In genomic region chr2:33005057-33005456, GRCh38 we compare ENCODE assay signal across 19 cellular contexts.
"Had no signal": no experiment of that assay in that cellular context is flagged by ENCODE, and none has a peak within 500 bp of the region (broad histone marks: within the 10 kb centered on the region; RNA-seq: fewer than 3 reads in every experiment).

No MANE protein-coding gene starts in this region.

- ATAC-seq: effector memory CD8-positive, alpha-beta T cell; left lung; lower lobe of right lung; natural killer cell treated with Interleukin-12 subunit alpha and Interleukin-12 subunit beta and Interleukin-15 and Interleukin-18, amount 100 ng/mL, for 72 hours; right cardiac atrium; stimulated activated naive B cell treated with anti-CD40 and anti-IgM and Interleukin-4, amounts not matched to agents 10 μg/mL and 1 μg/mL and 100 μg/mL, for 72 hours had no signal

- H3K9me3 ChIP-seq: esophagus squamous epithelium, left lung, lower lobe of right lung, prostate gland, spleen, suprapubic skin, transverse colon, vagina had no signal

- H3K4me1 ChIP-seq: esophagus squamous epithelium, left lung, lower lobe of right lung, prostate gland, spleen, suprapubic skin, transverse colon, vagina had no signal

- FAIRE-seq: endometrium, keratinocyte had no signal

- H3K27me3 ChIP-seq: esophagus squamous epithelium, left lung, spleen, suprapubic skin, transverse colon, vagina had no signal

- DNase-seq: cerebellar nuclear complex; cortex of kidney; effector memory CD8-positive, alpha-beta T cell; erythroblast; esophagus squamous epithelium; foreskin melanocyte; left lung; lower lobe of right lung; right cardiac atrium; spleen; stimulated activated naive B cell treated with anti-CD40 and anti-IgM and Interleukin-4, amounts not matched to agents 10 μg/mL and 1 μg/mL and 100 μg/mL, for 72 hours; transverse colon had no signal

- H3K27ac ChIP-seq: esophagus squamous epithelium, left lung, lower lobe of right lung, prostate gland, skin epidermis, spleen, suprapubic skin, transverse colon, vagina had no signal

- H3K4me3 ChIP-seq: esophagus squamous epithelium, left lung, lower lobe of right lung, prostate gland, skin epidermis, spleen, suprapubic skin, transverse colon, vagina had no signal

- H3K36me3 ChIP-seq: esophagus squamous epithelium, left lung, lower lobe of right lung, prostate gland, spleen, suprapubic skin, transverse colon, vagina had no signal
